ENCODE assay signal across 16 cellular contexts in genomic region chr4:26171953-26172352, GRCh38.
DNase-seq lines count a peak whose midpoint lies in the region; ATAC-seq, FAIRE-seq and TF ChIP-seq lines count a peak whose summit lies in the region.
"Had no signal": no experiment of that assay in that cellular context is flagged by ENCODE, and none has a peak within 500 bp of the region (broad histone marks: within the 10 kb centered on the region; RNA-seq: fewer than 3 reads in every experiment).

No MANE protein-coding gene starts in this region.

- no peaks in the 10 kb centered on the region for H3K36me3 ChIP-seq in mucosa of descending colon (ENCODE audit: low read depth)
- H3K36me3 ChIP-seq in OCI-LY7 (ENCODE audit: insufficient read depth, low read length), result no peaks in the 10 kb centered on the region
- H3K36me3 ChIP-seq: colonic mucosa had no signal

- peak overlapping the region; percentile 37 for H3K27ac Mint-ChIP-seq in dendritic cell treated with granulocyte-macrophage colony-stimulating factor and Interleukin-4, amounts not matched to agents 40 ng/mL and 50 ng/mL, for 4 days
- H3K27ac Mint-ChIP-seq: activated naive CD4-positive, alpha-beta T cell treated with anti-CD3 and anti-CD28 coated beads for 36 hours; stimulated activated memory B cell treated with anti-CD40 and anti-IgM and Interleukin-4, amounts not matched to agents 10 μg/mL and 1 μg/mL and 100 μg/mL, for 72 hours had no signal

- H3K4me1 ChIP-seq in mucosa of descending colon (ENCODE audit: low read depth) (peaks cover 10% of the 10 kb centered on the region), OCI-LY7 (ENCODE audit: insufficient read depth, low read length, poor library complexity, severe bottlenecking) (no peaks in the 10 kb centered on the region)

- no peak for TF ChIP-seq CTCF in AG04450 (IDR thresholded peaks at IDR 0.05; ENCODE audit: low read depth, low read length)
- no peak for TF ChIP-seq CTCF in mucosa of descending colon (IDR thresholded peaks at IDR 0.05)
- TF ChIP-seq CTCF in OCI-LY7 (conservative IDR thresholded peaks at IDR 0.05; ENCODE audit: low read length), result no peak

- BruUV-seq in OCI-LY7 (replicated peaks; lab: Mats Ljungman, UMichigan), result no TSS peak

- no peak overlapping the region for H3K4me3 Mint-ChIP-seq in dendritic cell treated with granulocyte-macrophage colony-stimulating factor and Interleukin-4, amounts not matched to agents 40 ng/mL and 50 ng/mL, for 4 days
- H3K4me3 Mint-ChIP-seq: activated naive CD4-positive, alpha-beta T cell treated with anti-CD3 and anti-CD28 coated beads for 36 hours; stimulated activated memory B cell treated with anti-CD40 and anti-IgM and Interleukin-4, amounts not matched to agents 10 μg/mL and 1 μg/mL and 100 μg/mL, for 72 hours had no signal

- peaks cover 20% of the 10 kb centered on the region for H3K4me1 Mint-ChIP-seq in dendritic cell treated with granulocyte-macrophage colony-stimulating factor and Interleukin-4, amounts not matched to agents 40 ng/mL and 50 ng/mL, for 4 days (ENCODE audit: low read depth)

- H3K9me2 ChIP-seq in OCI-LY7 (ENCODE audit: insufficient read depth, low read length), result no peaks in the 10 kb centered on the region

- H3K36me3 Mint-ChIP-seq in dendritic cell treated with granulocyte-macrophage colony-stimulating factor and Interleukin-4, amounts not matched to agents 40 ng/mL and 50 ng/mL, for 4 days (ENCODE audit: low read depth), result no peaks in the 10 kb centered on the region
- H3K36me3 Mint-ChIP-seq: stimulated activated memory B cell treated with anti-CD40 and anti-IgM and Interleukin-4, amounts not matched to agents 10 μg/mL and 1 μg/mL and 100 μg/mL, for 72 hours had no signal

- CTCF ChIA-PET in AG04450 (lab: Charles Lee), result interaction anchor here (0.5 to 1.2 kb wide), 4 partner anchors 59 to 286 kb away, joined by 3 to 5 read pairs (median 4); no protein-coding TSS in a partner anchor
- CTCF ChIA-PET in OCI-LY7 (lab: Charles Lee; ENCODE audit: unreplicated experiment), result no interaction called here

- H3K79me2 ChIP-seq in OCI-LY7 (ENCODE audit: insufficient read depth, low read depth, low read length), result no peaks in the 10 kb centered on the region

- POLR2A ChIA-PET in AG04450 (lab: Yijun Ruan, JAX), result interaction anchor here (0.6 to 4.2 kb wide), 15 partner anchors 10 to 156 kb away, joined by 3 to 65 read pairs (median 6); partner anchors contain the start of gene RBPJ
- POLR2A ChIA-PET in OCI-LY7 (lab: Charles Lee), result interaction anchor here (0.7 kb wide), 1 partner anchor 28 kb away, joined by 3 read pairs; no protein-coding TSS in a partner anchor

- no peaks in the 10 kb centered on the region for H4K20me1 ChIP-seq in OCI-LY7 (ENCODE audit: insufficient read depth, low read length)

- FAIRE-seq in H54 (lab: Jason Lieb, UNC), result no peak

- ATAC-seq in mucosa of descending colon (peak; percentile 39), HG03457 (IDR thresholded peaks at IDR 0.05; ENCODE audit: unreplicated experiment) (no peak)
- ATAC-seq: left lobe of liver; stimulated activated memory B cell treated with anti-CD40 and anti-IgM and Interleukin-4, amounts not matched to agents 10 μg/mL and 1 μg/mL and 100 μg/mL, for 72 hours had no signal

- DNase-seq in AG04450 (ENCODE audit: low read depth, low spot score) (peak; percentile 99), LHCN-M2 (ENCODE audit: low read depth) (peak; percentile 98), mucosa of descending colon (no peak), OCI-LY7 (ENCODE audit: low spot score) (no peak), NCI-H1105 (lab: John Stamatoyannopoulos, UW) (no peak), H54 (ENCODE audit: insufficient read length, low spot score) (no peak)
- DNase-seq: activated CD4-positive, alpha-beta T cell treated with anti-CD3 and anti-CD28 coated beads, Interleukin-2, amount 50 U/mL, for 4 hours; activated naive CD4-positive, alpha-beta T cell treated with anti-CD3 and anti-CD28 coated beads for 36 hours; colonic mucosa; DND-41; occipital lobe; T-helper 1 cell had no signal

- no peak overlapping the region for H3K4me2 ChIP-seq in OCI-LY7 (ENCODE audit: low read length)

- H3K27ac ChIP-seq in AG04450 (ENCODE audit: low read depth, low read length) (peak overlapping the region; percentile 96), OCI-LY7 (ENCODE audit: low read depth, low read length, poor library complexity, severe bottlenecking) (no peak overlapping the region)
- H3K27ac ChIP-seq: colonic mucosa had no signal

- no peaks in the 10 kb centered on the region for H3K9me3 Mint-ChIP-seq in dendritic cell treated with granulocyte-macrophage colony-stimulating factor and Interleukin-4, amounts not matched to agents 40 ng/mL and 50 ng/mL, for 4 days
- H3K9me3 Mint-ChIP-seq: activated naive CD4-positive, alpha-beta T cell treated with anti-CD3 and anti-CD28 coated beads for 36 hours; stimulated activated memory B cell treated with anti-CD40 and anti-IgM and Interleukin-4, amounts not matched to agents 10 μg/mL and 1 μg/mL and 100 μg/mL, for 72 hours had no signal

- H3K27me3 ChIP-seq in AG04450 (ENCODE audit: control insufficient read depth, insufficient read depth, low read length), result no peaks in the 10 kb centered on the region
- H3K27me3 ChIP-seq: colonic mucosa had no signal

- peaks cover 5% of the 10 kb centered on the region for H3K27me3 Mint-ChIP-seq in dendritic cell treated with granulocyte-macrophage colony-stimulating factor and Interleukin-4, amounts not matched to agents 40 ng/mL and 50 ng/mL, for 4 days

- no peak overlapping the region for H2AFZ ChIP-seq in OCI-LY7 (ENCODE audit: low read length)

- TF ChIP-seq POLR2A in H54 (IDR thresholded peaks at IDR 0.05; ENCODE audit: low read depth, low read length), result no peak

- intact Hi-C loops in dendritic cell treated with granulocyte-macrophage colony-stimulating factor and Interleukin-4, amounts not matched to agents 40 ng/mL and 50 ng/mL, for 4 days (cut with micrococcal nuclease), result no loop called here
- intact Hi-C loops in mucosa of descending colon (cut with DNase I, micrococcal nuclease), result no loop called here
- intact Hi-C loops in OCI-LY7 (cut with micrococcal nuclease; ENCODE audit: unreplicated experiment), result no loop called here

- H3K9me3 ChIP-seq in AG04450 (ENCODE audit: control insufficient read depth, insufficient read depth, low read length) (peaks cover 7% of the 10 kb centered on the region; the same call in 1 of the 2 replicates), mucosa of descending colon (no peaks in the 10 kb centered on the region), OCI-LY7 (ENCODE audit: low read length) (no peaks in the 10 kb centered on the region)
- H3K9me3 ChIP-seq: colonic mucosa had no signal

- H3K4me3 ChIP-seq in AG04450 (ENCODE audit: low read depth, low read length) (no peak overlapping the region), mucosa of descending colon (no peak overlapping the region), OCI-LY7 (ENCODE audit: low read depth, low read length, poor library complexity, severe bottlenecking) (no peak overlapping the region)
- H3K4me3 ChIP-seq: colonic mucosa had no signal

Comparison
In these comparisons a context has a peak if more than half of its experiments do, and no peak if none do; other contexts are left out.
1. DNase-seq: peak in AG04450 (single experiment) and LHCN-M2 (single experiment); none in mucosa of descending colon (0 of 3), OCI-LY7 (single experiment), NCI-H1105 (single experiment) and H54 (single experiment).